Comparison of ENCODE assay signal across 28 cellular contexts in genomic region chr6:165236326-165236725, GRCh38.
"Had no signal": no experiment of that assay in that cellular context is flagged by ENCODE, and none has a peak within 500 bp of the region (broad histone marks: within the 10 kb centered on the region; RNA-seq: fewer than 3 reads in every experiment).

No MANE protein-coding gene starts in this region.

- H3K27ac ChIP-seq: colonic mucosa, coronary artery, dorsolateral prefrontal cortex, epithelial cell of prostate, esophagus muscularis mucosa, esophagus squamous epithelium, foreskin keratinocyte, gastrocnemius medialis, gastroesophageal sphincter, heart left ventricle, heart right ventricle had no signal

- FAIRE-seq: colon, endometrium, endothelial cell of umbilical vein, frontal cortex had no signal

- H3K4me1 ChIP-seq: colonic mucosa, esophagus muscularis mucosa, esophagus squamous epithelium, foreskin keratinocyte, gastroesophageal sphincter had no signal

- H3K36me3 ChIP-seq: colonic mucosa, esophagus muscularis mucosa, esophagus squamous epithelium, gastrocnemius medialis, gastroesophageal sphincter, heart left ventricle, heart right ventricle had no signal

- ATAC-seq: effector memory CD8-positive, alpha-beta T cell; esophagus mucosa; foreskin keratinocyte; gastrocnemius medialis; gastroesophageal sphincter; heart left ventricle; heart right ventricle had no signal

- H3K4me3 ChIP-seq: colonic mucosa, coronary artery, dorsolateral prefrontal cortex, esophagus muscularis mucosa, esophagus squamous epithelium, gastrocnemius medialis, gastroesophageal sphincter, heart left ventricle, heart right ventricle had no signal

- H3K27me3 ChIP-seq: colonic mucosa, dorsolateral prefrontal cortex, esophagus muscularis mucosa, esophagus squamous epithelium, foreskin keratinocyte, gastrocnemius medialis, gastroesophageal sphincter, heart left ventricle, heart right ventricle had no signal

- DNase-seq: colonic mucosa; cortex of kidney; dermis blood vessel endothelial cell; dorsolateral prefrontal cortex; effector CD4-positive, alpha-beta T cell; effector CD8-positive, alpha-beta T cell; effector memory CD4-positive, alpha-beta T cell; effector memory CD8-positive, alpha-beta T cell; endodermal cell; erythroblast; esophagus squamous epithelium; foreskin fibroblast; foreskin keratinocyte; foreskin melanocyte; gastrocnemius medialis; glutamatergic neuron; head of caudate nucleus; heart left ventricle; heart right ventricle had no signal

- H3K9me3 ChIP-seq: colonic mucosa, gastrocnemius medialis had no signal
